11 cellular contexts compared by ENCODE assay signal in the genomic region with DNA sequence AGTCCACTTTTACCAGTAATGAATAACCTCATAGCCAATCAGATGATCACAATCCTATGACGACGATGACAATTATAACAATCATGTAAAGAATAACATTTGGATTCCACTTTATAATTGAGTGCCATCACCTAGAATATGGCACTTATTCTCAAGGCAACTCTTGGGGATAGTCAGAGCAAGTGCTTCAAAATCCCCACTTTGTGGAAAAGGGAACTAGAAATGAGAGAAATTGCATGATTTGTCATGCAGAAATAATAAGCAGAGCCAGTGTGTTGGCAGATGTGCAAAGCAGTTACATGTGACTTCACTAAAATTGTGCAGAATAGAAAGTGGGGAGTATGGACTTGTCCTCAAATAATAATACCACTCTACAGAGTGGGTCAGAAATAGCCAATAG. TPM values are rescaled to one million over a fixed set of nuclear protein-coding genes. Genes with fewer than 3 reads are reported as not detected.
DNase-seq lines count a peak whose midpoint lies in the region; ATAC-seq and TF ChIP-seq lines count a peak whose summit lies in the region.
"Had no signal": no experiment of that assay in that cellular context is flagged by ENCODE, and none has a peak within 500 bp of the region (broad histone marks: within the 10 kb centered on the region; RNA-seq: fewer than 3 reads in every experiment).

No MANE protein-coding gene starts in this region.

- H3K4ac ChIP-seq in trophoblast cell (ENCODE audit: low read depth, low read length) = no peak overlapping the region

- H3K9ac ChIP-seq in trophoblast cell (ENCODE audit: low read length) = no peak overlapping the region

- H3K14ac ChIP-seq in trophoblast cell (ENCODE audit: low read length) = no peak overlapping the region

- H4K91ac ChIP-seq in trophoblast cell (ENCODE audit: low read depth, low read length) = no peak overlapping the region

- no peaks in the 10 kb centered on the region for H3K9me3 ChIP-seq in trophoblast cell (ENCODE audit: insufficient read depth, low read depth, low read length)

- H3K79me1 ChIP-seq in trophoblast cell (ENCODE audit: low read length) = no peaks in the 10 kb centered on the region

- peak; percentile 79 for ATAC-seq in GM18505 (IDR thresholded peaks at IDR 0.05; ENCODE audit: unreplicated experiment)
- ATAC-seq in GM19467 (IDR thresholded peaks at IDR 0.05; ENCODE audit: unreplicated experiment) = peak; percentile 78
- ATAC-seq in HG02981 (IDR thresholded peaks at IDR 0.05; ENCODE audit: unreplicated experiment) = peak; percentile 67

- no peak overlapping the region for H3K4me3 ChIP-seq in trophoblast cell (ENCODE audit: low read depth, low read length)

- no peaks in the 10 kb centered on the region for H3K27me3 ChIP-seq in trophoblast cell (ENCODE audit: insufficient read depth, low read length)

- H3K23ac ChIP-seq in trophoblast cell (ENCODE audit: low read length) = no peak overlapping the region

- no peak overlapping the region for H2AK5ac ChIP-seq in trophoblast cell (ENCODE audit: low read length)

- no peak overlapping the region for H3K18ac ChIP-seq in trophoblast cell (ENCODE audit: low read length)

- no peak overlapping the region for H2AFZ ChIP-seq in trophoblast cell (ENCODE audit: insufficient read depth, low read length, poor library complexity)

- no peak overlapping the region for H3K27ac ChIP-seq in trophoblast cell (ENCODE audit: low read depth, low read length)

- no peak overlapping the region for H3K4me2 ChIP-seq in trophoblast cell (ENCODE audit: low read length)

- DNase-seq in OCI-M1 (lab: John Stamatoyannopoulos, UW) = peak; percentile 10
- DNase-seq in NCI-H187 (lab: John Stamatoyannopoulos, UW) = no peak
- DNase-seq in activated effector memory CD4-positive, alpha-beta T cell treated with Interleukin-2 at 50 U/mL for 16 hours = no peak
- no peak for DNase-seq in islet precursor cell
- DNase-seq in trophoblast cell = no peak
- DNase-seq: activated CD4-positive, CD25-positive, alpha-beta regulatory T cell treated with anti-CD3 and anti-CD28 coated beads, Interleukin-2, amount 50 U/mL, for 72 hours; NCI-H1092 treated with DMSO at 0.1 percent for 48 hours; RPMI8226 had no signal

- no peaks in the 10 kb centered on the region for H3K36me3 ChIP-seq in trophoblast cell (ENCODE audit: control insufficient read depth in 1 of 2, insufficient read depth in 2 of 2, low read length in 2 of 2)

- no peaks in the 10 kb centered on the region for H3K79me2 ChIP-seq in trophoblast cell (ENCODE audit: control insufficient read depth, insufficient read depth, low read length, poor library complexity)

- no peak for TF ChIP-seq POLR2A in GM18505 (IDR thresholded peaks at IDR 0.05; ENCODE audit: borderline replicate concordance, extremely low read depth, insufficient read depth, insufficient read length)

- H3K4me1 ChIP-seq in trophoblast cell (ENCODE audit: control insufficient read depth in 1 of 2, insufficient read depth in 2 of 2, low read length in 2 of 2) = no peaks in the 10 kb centered on the region

- H4K8ac ChIP-seq in trophoblast cell (ENCODE audit: low read depth, low read length) = no peak overlapping the region

- WGBS in trophoblast cell (ENCODE audit: extremely low coverage, insufficient coverage, insufficient read length) = no CpG with 5 or more reads among the region's 2 CpGs

- H2BK5ac ChIP-seq in trophoblast cell (ENCODE audit: low read depth, low read length, poor library complexity) = no peak overlapping the region

- H2BK120ac ChIP-seq in trophoblast cell (ENCODE audit: insufficient read depth, low read length, poor library complexity) = no peak overlapping the region

- H4K12ac ChIP-seq in trophoblast cell (ENCODE audit: low read depth, low read length) = no peak overlapping the region

- no peak overlapping the region for H2BK12ac ChIP-seq in trophoblast cell (ENCODE audit: low read length)

RNA-seq across cellular contexts. Expression of a gene that starts 41.3 kb away (rescaled TPM):
- 0.19 and 0.21 TPM in 2 replicates for polyA plus RNA-seq in trophoblast cell (2013)
